In the genomic region with DNA sequence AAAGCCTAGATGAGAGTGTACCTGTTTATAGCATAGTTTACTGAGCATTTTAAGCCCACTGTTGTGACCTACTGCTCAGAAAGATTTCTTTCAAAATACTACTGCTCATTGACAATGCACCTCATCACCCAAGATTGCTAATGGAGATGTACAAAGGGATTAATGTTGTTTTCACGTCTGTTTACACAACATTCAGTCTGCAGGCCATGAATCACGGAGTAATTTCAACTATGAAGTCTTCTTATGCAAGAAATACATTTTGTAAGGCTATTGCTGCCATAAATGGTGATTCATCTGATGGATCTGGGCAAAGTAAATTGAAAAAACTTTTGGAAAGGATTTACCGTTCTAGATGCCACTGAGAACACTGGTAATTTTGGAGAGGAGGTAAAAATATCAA, we compare ENCODE assay signal across 36 cellular contexts.
A peak's percentile ranks its signal among the peaks of the same experiment; 100 is the strongest.
DNase-seq lines count a peak whose midpoint lies in the region; ATAC-seq, FAIRE-seq and TF ChIP-seq lines count a peak whose summit lies in the region.
"Had no signal": no experiment of that assay in that cellular context is flagged by ENCODE, and none has a peak within 500 bp of the region (broad histone marks: within the 10 kb centered on the region; RNA-seq: fewer than 3 reads in every experiment).

No MANE protein-coding gene starts in this region.

- no peak for TF ChIP-seq RAD21 in IMR-90 (IDR thresholded peaks at IDR 0.05; ENCODE audit: low read length)

- peak overlapping the region; percentile 23; the same call in 1 of the 2 replicates for H2BK120ac ChIP-seq in IMR-90 (ENCODE audit: low read depth, low read length)

- in situ Hi-C loops in IMR-90 (cut with MboI; ENCODE audit: low sequenced_read_pairs), result no loop called here

- H2BK5ac ChIP-seq in IMR-90 (ENCODE audit: low read depth, low read length, poor library complexity, severe bottlenecking), result peak overlapping the region; percentile 64

- TF ChIP-seq CTCF in BJ (IDR thresholded peaks at IDR 0.05; ENCODE audit: insufficient read depth, low read depth, low read length) (no peak), IMR-90 (conservative IDR thresholded peaks at IDR 0.05; ENCODE audit: low read depth, low read length) (no peak), bronchial epithelial cell (IDR thresholded peaks at IDR 0.05; ENCODE audit: insufficient read depth, low read length, severe bottlenecking) (no peak), fibroblast of villous mesenchyme (IDR thresholded peaks at IDR 0.05; ENCODE audit: insufficient read depth, low read depth, low read length) (no peak), GM20000 (IDR thresholded peaks at IDR 0.05; ENCODE audit: extremely low read depth, missing control alignments) (no peak)

- H3K27me3 ChIP-seq in BJ (ENCODE audit: control insufficient read depth, insufficient read depth, low read length), result no peaks in the 10 kb centered on the region
- no peaks in the 10 kb centered on the region for H3K27me3 ChIP-seq in IMR-90 (ENCODE audit: control insufficient read depth, insufficient read depth, low read length)
- H3K27me3 ChIP-seq in bronchial epithelial cell (ENCODE audit: control insufficient read depth, insufficient read depth, low read length), result no peaks in the 10 kb centered on the region
- H3K27me3 ChIP-seq: BLaER1 treated with 17β-estradiol and CSF1 and Interleukin-3, amounts not matched to agents 10 nM and 100 nM; brain microvascular endothelial cell; foreskin keratinocyte; neutrophil; tibial artery had no signal

- no peak overlapping the region for H2AFZ ChIP-seq in IMR-90 (replicated peaks; ENCODE audit: low read length, poor library complexity)

- H4K91ac ChIP-seq in IMR-90 (ENCODE audit: insufficient read depth, low read depth, low read length), result peak overlapping the region; percentile 26; the same call in 1 of the 2 replicates

- H2AK5ac ChIP-seq in IMR-90 (ENCODE audit: low read depth, low read length), result no peak overlapping the region

- H3K79me1 ChIP-seq in IMR-90 (ENCODE audit: low read depth in 1 of 2, low read length in 2 of 2), result no peaks in the 10 kb centered on the region

- FAIRE-seq in bronchial epithelial cell (lab: Jason Lieb, UNC), result no peak
- FAIRE-seq: colon, endothelial cell of umbilical vein, G401.6, K562, TTC549 had no signal

- peak overlapping the region; percentile 24; the same call in 1 of the 2 replicates for H2BK20ac ChIP-seq in IMR-90 (ENCODE audit: low read depth, low read length)

- CTCF ChIA-PET in BJ (lab: Yijun Ruan, JAX), result no interaction called here
- CTCF ChIA-PET in IMR-90 (lab: Yijun Ruan, JAX), result no interaction called here

- no peak overlapping the region for H2AK9ac ChIP-seq in IMR-90 (replicated peaks; ENCODE audit: low read depth, low read length, poor library complexity)

- no peak overlapping the region for H3K27ac ChIP-seq in IMR-90 (ENCODE audit: insufficient read depth, low read length)
- H3K27ac ChIP-seq: BLaER1 treated with 17β-estradiol and CSF1 and Interleukin-3, amounts not matched to agents 10 nM and 100 nM; brain microvascular endothelial cell; foreskin keratinocyte; neutrophil; psoas muscle; tibial artery had no signal

- no peaks in the 10 kb centered on the region for H3K36me3 ChIP-seq in BJ (ENCODE audit: control insufficient read depth, insufficient read depth, low read length)
- H3K36me3 ChIP-seq in IMR-90 (ENCODE audit: control insufficient read depth, insufficient read depth, low read length), result no peaks in the 10 kb centered on the region
- no peaks in the 10 kb centered on the region for H3K36me3 ChIP-seq in bronchial epithelial cell (ENCODE audit: control insufficient read depth, insufficient read depth, low read length)
- H3K36me3 ChIP-seq: brain microvascular endothelial cell, neutrophil, tibial artery had no signal

- dilution Hi-C loops in IMR-90 (cut with HindIII; ENCODE audit: low sequenced_read_pairs, unreplicated experiment), result no loop called here

- ATAC-seq in IMR-90 (ENCODE audit: low read depth), result peak; percentile 62
- ATAC-seq: foreskin keratinocyte, K562, psoas muscle, Right ventricle myocardium inferior, sciatic nerve had no signal

- H3K9me3 ChIP-seq in IMR-90 (ENCODE audit: control insufficient read depth, insufficient read depth, low read length), result peaks cover 3% of the 10 kb centered on the region; the same call in 1 of the 2 replicates
- H3K9me3 ChIP-seq: neutrophil, psoas muscle, tibial artery had no signal

- POLR2A ChIA-PET in BJ (lab: Charles Lee) (no interaction called here), IMR-90 (lab: Charles Lee; ENCODE audit: unreplicated experiment) (no interaction called here)

- H4K8ac ChIP-seq in IMR-90 (ENCODE audit: low read depth in 2 of 2, low read length in 2 of 2), result peak overlapping the region; percentile 62 to 80; a peak in 2 of 4 replicates

- 0% methylated on average over 1 of the region's 3 CpGs; no CpG with 5 or more reads in 1 of the 2 experiments for WGBS in IMR-90 (ENCODE audit: extremely low coverage in 2 of 2, insufficient read length in 1 of 2), 2 experiments

- H3K4me2 ChIP-seq in IMR-90 (ENCODE audit: low read depth, low read length), result no peak overlapping the region
- H3K4me2 ChIP-seq: BLaER1 treated with 17β-estradiol and CSF1 and Interleukin-3, amounts not matched to agents 10 nM and 100 nM; SK-N-SH had no signal

- intact Hi-C loops in IMR-90 (cut with micrococcal nuclease), result no loop called here

- peak overlapping the region; percentile 1; the same call in 1 of the 2 replicates for H3K4ac ChIP-seq in IMR-90 (ENCODE audit: low read depth, low read length)

- no peaks in the 10 kb centered on the region for H4K20me1 ChIP-seq in IMR-90 (ENCODE audit: insufficient read depth, low read length)
- H4K20me1 ChIP-seq: BLaER1 treated with 17β-estradiol and CSF1 and Interleukin-3, amounts not matched to agents 10 nM and 100 nM had no signal

- peak overlapping the region; percentile 96; the same call in 1 of the 2 replicates for H3K18ac ChIP-seq in IMR-90 (ENCODE audit: low read depth, low read length)

- H3K4me1 ChIP-seq in IMR-90 (ENCODE audit: control insufficient read depth, insufficient read depth, low read length), result peaks cover 8% of the 10 kb centered on the region
- H3K4me1 ChIP-seq: BLaER1 treated with 17β-estradiol and CSF1 and Interleukin-3, amounts not matched to agents 10 nM and 100 nM; foreskin keratinocyte; psoas muscle; tibial artery had no signal

- no peak overlapping the region for H2BK15ac ChIP-seq in IMR-90 (ENCODE audit: low read depth, low read length)

- no peaks in the 10 kb centered on the region for H3K9me1 ChIP-seq in IMR-90 (ENCODE audit: insufficient read depth, low read length)

- H3K23ac ChIP-seq in IMR-90 (ENCODE audit: low read depth, low read length), result no peak overlapping the region

- no peak for TF ChIP-seq POLR2A in IMR-90 (IDR thresholded peaks at IDR 0.05; ENCODE audit: low read depth, low read length)

- no peak overlapping the region for H3K9ac ChIP-seq in IMR-90 (ENCODE audit: low read depth, low read length)
- H3K9ac ChIP-seq: BLaER1 treated with 17β-estradiol and CSF1 and Interleukin-3, amounts not matched to agents 10 nM and 100 nM; SK-N-SH had no signal

- H4K5ac ChIP-seq in IMR-90 (ENCODE audit: low read depth, low read length), result peak overlapping the region; percentile 34; the same call in 1 of the 2 replicates

- no peak overlapping the region for H3K14ac ChIP-seq in IMR-90 (replicated peaks; ENCODE audit: low read depth, low read length)

- no TSS peak for BruUV-seq in IMR-90 (replicated peaks; lab: Mats Ljungman, UMichigan)

- no peak overlapping the region for H3K56ac ChIP-seq in IMR-90 (ENCODE audit: extremely low read depth, insufficient read depth, low read length)

- peak; percentile 26 for DNase-seq in BJ (ENCODE audit: low read depth)
- peak; percentile 68 for DNase-seq in IMR-90
- peak; percentile 71 for DNase-seq in bronchial epithelial cell (ENCODE audit: low read depth)
- DNase-seq in fibroblast of villous mesenchyme (ENCODE audit: low read depth), result peak; percentile 80
- DNase-seq in 8988T, result no peak
- DNase-seq in GM20000 (ENCODE audit: low spot score), result no peak
- DNase-seq in activated naive CD4-positive, alpha-beta T cell treated with Interleukin-2 at 50 U/mL for 16 hours, result no peak
- DNase-seq in activated CD4-positive, alpha-beta T cell treated with anti-CD3 and anti-CD28 coated beads, Interleukin-2, amount 50 U/mL, for 4 hours, result no peak
- DNase-seq: ACHN; activated CD4-positive, alpha-beta memory T cell treated with anti-CD3 and anti-CD28 coated beads for 36 hours; activated naive CD4-positive, alpha-beta T cell treated with anti-CD3 and anti-CD28 coated beads, Interleukin-2, amount 50 U/mL, for 16 hours; amygdala; brain microvascular endothelial cell; DMS153; head of caudate nucleus; midbrain; naive B cell; NCI-H1105; NCI-H187 treated with DMSO at 0.1 percent for 48 hours; NCI-H526; OCI-M1; psoas muscle; SK-N-SH; stimulated activated CD4-positive, alpha-beta T cell treated with anti-CD3 and anti-CD28 coated beads, Interleukin-12 subunit alpha, Interleukin-12 subunit beta, amount 100 ng/mL, for 4 hours; stimulated activated CD4-positive, alpha-beta T cell treated with anti-CD3 and anti-CD28 coated beads, Interleukin-4, amount 100 ng/mL, for 24 hours; tibial artery had no signal

- no peak overlapping the region for H3K4me3 ChIP-seq in BJ (ENCODE audit: low read depth, low read length)
- no peak overlapping the region for H3K4me3 ChIP-seq in IMR-90 (ENCODE audit: insufficient read depth, low read depth, low read length)
- H3K4me3 ChIP-seq in bronchial epithelial cell (ENCODE audit: low read depth, low read length), result no peak overlapping the region
- no peak overlapping the region for H3K4me3 ChIP-seq in fibroblast of villous mesenchyme (ENCODE audit: low read depth, low read length)
- H3K4me3 ChIP-seq: BLaER1 treated with 17β-estradiol and CSF1 and Interleukin-3, amounts not matched to agents 10 nM and 100 nM; K562; psoas muscle; tibial artery had no signal

TF ChIP-seq in IMR-90, 13 proteins besides CTCF, POLR2A, EP300 and RAD21:
- peak; percentile 84 for TF ChIP-seq CEBPB (IDR thresholded peaks at IDR 0.05; ENCODE audit: low read depth, low read length)
- TF ChIP-seq FOS (IDR thresholded peaks at IDR 0.05; ENCODE audit: low read depth, low read length), result peak; percentile 52; the same call in 1 of the 2 replicates
- no peak for TF ChIP-seq MAFK (IDR thresholded peaks at IDR 0.05; ENCODE audit: low read depth, low read length)
- no peak for TF ChIP-seq CHD1 (IDR thresholded peaks at IDR 0.05; ENCODE audit: low read depth, low read length)

Comparison
In these comparisons a context has a peak if more than half of its experiments do, and no peak if none do; other contexts are left out.
1. DNase-seq: peak in BJ (single experiment), IMR-90 (single experiment), bronchial epithelial cell (single experiment) and fibroblast of villous mesenchyme (single experiment); none in 8988T (single experiment), GM20000 (single experiment), activated naive CD4-positive, alpha-beta T cell treated with Interleukin-2 at 50 U/mL for 16 hours (single experiment) and activated CD4-positive, alpha-beta T cell treated with anti-CD3 and anti-CD28 coated beads, Interleukin-2, amount 50 U/mL, for 4 hours (0 of 2).